ENCODE assay signal across 8 cellular contexts in genomic region chr12:51846911-51847829, GRCh38. TPM values are rescaled to one million over a fixed set of nuclear protein-coding genes. Genes with fewer than 3 reads are reported as not detected.
DNase-seq lines count a peak whose midpoint lies in the region; ATAC-seq and TF ChIP-seq lines count a peak whose summit lies in the region.

No MANE protein-coding gene starts in this region.

- CTCF ChIA-PET in RWPE1 (lab: Yijun Ruan, JAX), result no interaction called here

- POLR2A ChIA-PET in RWPE1 (lab: Yijun Ruan, JAX; ENCODE audit: low non-redundant PET), result no interaction called here

- peaks cover 22% of the 10 kb centered on the region for H3K27me3 ChIP-seq in iPS DF 6.9 (ENCODE audit: control insufficient read depth, insufficient read depth, low read length)
- peaks cover 23 to 55% (median 45%) of the 10 kb centered on the region in 3 donors for H3K27me3 ChIP-seq in skeletal muscle tissue (ENCODE audit: control insufficient read depth in 3 of 3, insufficient read depth in 3 of 3, low read length in 3 of 3)

- H3K4me3 Mint-ChIP-seq in activated naive CD4-positive, alpha-beta T cell treated with anti-CD3 and anti-CD28 coated beads, Interleukin-2, amount 50 U/mL, for 24 hours, result peak overlapping the region; percentile 85

- H3K9ac ChIP-seq in skeletal muscle tissue (ENCODE audit: low read depth in 1 of 3, low read length in 3 of 3), result peak overlapping the region in 2 of 3 donors; percentile 50 to 66

- ATAC-seq in HG02981 (IDR thresholded peaks at IDR 0.05; ENCODE audit: unreplicated experiment) (no peak), GM21447 (IDR thresholded peaks at IDR 0.05; ENCODE audit: unreplicated experiment) (no peak)

- peaks cover 10% of the 10 kb centered on the region for H3K4me1 ChIP-seq in iPS DF 6.9 (ENCODE audit: control insufficient read depth, insufficient read depth, low read length)
- H3K4me1 ChIP-seq in skeletal muscle tissue (ENCODE audit: control insufficient read depth in 3 of 3, insufficient read depth in 3 of 3, low read length in 3 of 3), result peaks cover 17 to 25% (median 24%) of the 10 kb centered on the region in 3 donors

- H3K4me3 ChIP-seq in Jurkat, Clone E6-1 (ENCODE audit: low read length), result peak overlapping the region; percentile 54
- H3K4me3 ChIP-seq in iPS DF 6.9 (ENCODE audit: low read length), result peak overlapping the region; percentile 67; the same call in 1 of the 2 replicates
- H3K4me3 ChIP-seq in skeletal muscle tissue (ENCODE audit: low read length in 3 of 3), result peak overlapping the region; percentile 59 to 69 (median 63)

- H3K36me3 ChIP-seq in iPS DF 6.9 (ENCODE audit: control insufficient read depth, insufficient read depth, low read length), result no peaks in the 10 kb centered on the region
- no peaks in the 10 kb centered on the region for H3K36me3 ChIP-seq in skeletal muscle tissue (ENCODE audit: control insufficient read depth in 3 of 3, insufficient read depth in 3 of 3, low read length in 3 of 3)

- H3K9me3 ChIP-seq in iPS DF 6.9 (ENCODE audit: control insufficient read depth, insufficient read depth, low read length) (no peaks in the 10 kb centered on the region), skeletal muscle tissue (ENCODE audit: control insufficient read depth in 3 of 3, low read length in 3 of 3) (no peaks in the 10 kb centered on the region)

- peaks cover 26% of the 10 kb centered on the region for H3K4me1 Mint-ChIP-seq in activated naive CD4-positive, alpha-beta T cell treated with anti-CD3 and anti-CD28 coated beads, Interleukin-2, amount 50 U/mL, for 24 hours

- H3K9me3 Mint-ChIP-seq in activated naive CD4-positive, alpha-beta T cell treated with anti-CD3 and anti-CD28 coated beads, Interleukin-2, amount 50 U/mL, for 24 hours, result no peaks in the 10 kb centered on the region

- H3K27me3 Mint-ChIP-seq in activated naive CD4-positive, alpha-beta T cell treated with anti-CD3 and anti-CD28 coated beads, Interleukin-2, amount 50 U/mL, for 24 hours, result peaks cover 20% of the 10 kb centered on the region

- H3K36me3 Mint-ChIP-seq in activated naive CD4-positive, alpha-beta T cell treated with anti-CD3 and anti-CD28 coated beads, Interleukin-2, amount 50 U/mL, for 24 hours, result no peaks in the 10 kb centered on the region

- H3K27ac Mint-ChIP-seq in activated naive CD4-positive, alpha-beta T cell treated with anti-CD3 and anti-CD28 coated beads, Interleukin-2, amount 50 U/mL, for 24 hours, result no peak overlapping the region

- no CpG with 5 or more reads among the region's 66 CpGs for WGBS in iPS DF 6.9 (ENCODE audit: insufficient coverage, insufficient read length)

- no peak for TF ChIP-seq CTCF in RWPE1 (conservative IDR thresholded peaks at IDR 0.05; ENCODE audit: low read depth)

- peak; percentile 77 for DNase-seq in AG08396 (ENCODE audit: low spot score)
- DNase-seq in Jurkat, Clone E6-1 (ENCODE audit: low read depth, low spot score), result no peak
- no peak for DNase-seq in iPS DF 6.9 (ENCODE audit: low read depth, low spot score)
- no peak for DNase-seq in RWPE1 (ENCODE audit: low spot score)

- H3K27ac ChIP-seq in iPS DF 6.9 (ENCODE audit: low read length), result no peak overlapping the region
- H3K27ac ChIP-seq in skeletal muscle tissue (ENCODE audit: low read depth, low read length), result no peak overlapping the region
- H3K27ac ChIP-seq in RWPE1, result no peak overlapping the region

RNA-seq across cellular contexts. Expression of gene FIGNL2, which starts 1.3 kb away (rescaled TPM):
- polyA plus RNA-seq in Jurkat, Clone E6-1 (2012; ENCODE audit: insufficient read depth, insufficient read length), result 0.32 TPM
- total RNA-seq in skeletal muscle tissue, result 1.0 TPM

RNA-seq across cellular contexts. Expression of gene ANKRD33, which starts 40.7 kb away (rescaled TPM):
- not detected for polyA plus RNA-seq in Jurkat, Clone E6-1 (2012; ENCODE audit: insufficient read depth, insufficient read length)
- total RNA-seq in skeletal muscle tissue, result not detected
